ENCODE assay signal across 1 cellular context in the genomic region with DNA sequence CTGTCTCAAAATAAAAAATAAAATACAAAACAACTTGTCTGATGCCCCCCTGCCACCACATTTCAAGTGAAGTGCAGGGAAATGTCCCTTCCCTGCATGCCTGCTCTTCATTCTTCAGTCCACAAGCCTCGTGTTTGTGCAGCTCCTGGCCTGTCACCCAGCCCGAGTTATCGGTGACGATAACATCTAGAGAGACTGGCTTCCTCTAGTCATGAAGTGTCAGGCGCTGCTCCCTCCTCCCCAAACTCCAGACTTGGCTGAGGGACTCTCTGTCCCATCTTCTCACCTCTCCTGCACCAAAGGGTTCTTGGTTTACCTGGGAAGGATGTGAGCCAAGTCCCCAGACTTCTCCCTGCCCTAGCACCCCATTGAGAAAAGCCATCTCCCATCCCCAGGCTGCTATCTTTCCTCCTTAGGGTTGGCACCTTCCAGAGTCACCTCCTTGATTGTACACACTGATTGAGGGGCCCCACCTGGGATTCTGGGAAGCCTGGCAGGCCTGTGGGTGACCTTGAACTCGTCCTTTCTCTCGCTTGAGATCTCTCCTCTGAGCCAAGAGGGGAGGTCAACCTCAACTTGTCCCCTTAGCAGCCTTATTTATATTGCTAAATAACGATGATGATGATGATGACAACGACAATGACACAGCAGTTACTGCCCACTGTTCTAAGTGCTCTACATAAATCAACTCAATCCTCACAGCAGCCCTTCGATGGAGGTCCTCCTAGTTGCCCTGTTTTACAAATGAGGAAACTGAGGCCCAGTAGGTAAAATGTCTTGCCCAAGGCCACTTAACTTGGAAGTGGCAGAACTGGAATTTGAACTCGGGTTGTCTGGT.
TF ChIP-seq lines count a peak whose summit lies in the region.

No MANE protein-coding gene starts in this region.

TF ChIP-seq in K562, 482 proteins besides CTCF, POLR2A, EP300 and RAD21 (continued from another document and continues in another):
- no peak for TF ChIP-seq CHAMP1 (IDR thresholded peaks at IDR 0.05)
- no peak for TF ChIP-seq TCF7 (IDR thresholded peaks at IDR 0.05; ENCODE audit: borderline replicate concordance)
- TF ChIP-seq ZBED1 (IDR thresholded peaks at IDR 0.05) = no peak
- TF ChIP-seq ZNF79 (CRISPR knock-in tag; IDR thresholded peaks at IDR 0.05; ENCODE audit: low read depth) = no peak
- TF ChIP-seq ZNF316 (IDR thresholded peaks at IDR 0.05) = peak; percentile 93
- TF ChIP-seq ZNF3 (CRISPR knock-in tag; IDR thresholded peaks at IDR 0.05) = no peak
- TF ChIP-seq ZNF512 (tag; IDR thresholded peaks at IDR 0.05) = no peak
- TF ChIP-seq ASH1L (IDR thresholded peaks at IDR 0.05; ENCODE audit: borderline replicate concordance, low read depth, partially characterized antibody) = no peak
- TF ChIP-seq RB1 (IDR thresholded peaks at IDR 0.05; ENCODE audit: low read depth) = no peak
- TF ChIP-seq TEAD4 (IDR thresholded peaks at IDR 0.05; ENCODE audit: low read length) = no peak
- no peak for TF ChIP-seq TEAD4 (CRISPR knock-in tag; IDR thresholded peaks at IDR 0.05; ENCODE audit: borderline replicate concordance)
- no peak for TF ChIP-seq BCL6 (CRISPR knock-in tag; IDR thresholded peaks at IDR 0.05)
- no peak for TF ChIP-seq CHD2 (IDR thresholded peaks at IDR 0.05; ENCODE audit: low read depth, low read length)
- TF ChIP-seq ZFPM2 (CRISPR knock-in tag; IDR thresholded peaks at IDR 0.05) = no peak
- no peak for TF ChIP-seq ZC3H4 (CRISPR knock-in tag; IDR thresholded peaks at IDR 0.05; ENCODE audit: borderline replicate concordance)
- peak; percentile 21; the same call in 1 of the 2 replicates for TF ChIP-seq JUND (IDR thresholded peaks at IDR 0.05; ENCODE audit: borderline replicate concordance, low read depth, low read length)
- no peak for TF ChIP-seq JUND (tag; IDR thresholded peaks at IDR 0.05; ENCODE audit: borderline replicate concordance, low read depth, low read length)
- no peak for TF ChIP-seq KLF13 (tag; IDR thresholded peaks at IDR 0.05; ENCODE audit: borderline replicate concordance, low read depth)
- TF ChIP-seq PPARD (CRISPR knock-in tag; IDR thresholded peaks at IDR 0.05) = no peak
- no peak for TF ChIP-seq ZNF197 (CRISPR knock-in tag; IDR thresholded peaks at IDR 0.05; ENCODE audit: low read depth)
- TF ChIP-seq ZNF347 (CRISPR knock-in tag; IDR thresholded peaks at IDR 0.05; ENCODE audit: low read depth) = no peak
- TF ChIP-seq THAP7 (CRISPR knock-in tag; IDR thresholded peaks at IDR 0.05) = no peak
- TF ChIP-seq ARNT (IDR thresholded peaks at IDR 0.05) = no peak
- no peak for TF ChIP-seq BHLHE40 (IDR thresholded peaks at IDR 0.05; ENCODE audit: low read length)
- TF ChIP-seq DLX4 (CRISPR knock-in tag; IDR thresholded peaks at IDR 0.05) = no peak
- TF ChIP-seq BACH1 (tag; IDR thresholded peaks at IDR 0.05) = peak; percentile 62
- no peak for TF ChIP-seq ZBTB1 (CRISPR knock-in tag; IDR thresholded peaks at IDR 0.05; ENCODE audit: borderline replicate concordance, low read depth)
- no peak for TF ChIP-seq MECOM (CRISPR knock-in tag; IDR thresholded peaks at IDR 0.05)
- TF ChIP-seq MGA (IDR thresholded peaks at IDR 0.05) = peak; percentile 49; the same call in 1 of the 2 replicates
- TF ChIP-seq, protein P1, sequence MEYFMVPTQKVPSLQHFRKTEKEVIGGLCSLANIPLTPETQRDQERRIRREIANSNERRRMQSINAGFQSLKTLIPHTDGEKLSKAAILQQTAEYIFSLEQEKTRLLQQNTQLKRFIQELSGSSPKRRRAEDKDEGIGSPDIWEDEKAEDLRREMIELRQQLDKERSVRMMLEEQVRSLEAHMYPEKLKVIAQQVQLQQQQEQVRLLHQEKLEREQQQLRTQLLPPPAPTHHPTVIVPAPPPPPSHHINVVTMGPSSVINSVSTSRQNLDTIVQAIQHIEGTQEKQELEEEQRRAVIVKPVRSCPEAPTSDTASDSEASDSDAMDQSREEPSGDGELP (CRISPR knock-in tag; IDR thresholded peaks at IDR 0.05; ENCODE audit: borderline replicate concordance) = no peak
- TF ChIP-seq KLF6 (CRISPR knock-in tag; IDR thresholded peaks at IDR 0.05; ENCODE audit: borderline replicate concordance) = no peak
- TF ChIP-seq HSF4 (CRISPR knock-in tag; IDR thresholded peaks at IDR 0.05; ENCODE audit: borderline replicate concordance) = no peak
- no peak for TF ChIP-seq NFXL1 (CRISPR knock-in tag; IDR thresholded peaks at IDR 0.05)
- TF ChIP-seq, protein P2, sequence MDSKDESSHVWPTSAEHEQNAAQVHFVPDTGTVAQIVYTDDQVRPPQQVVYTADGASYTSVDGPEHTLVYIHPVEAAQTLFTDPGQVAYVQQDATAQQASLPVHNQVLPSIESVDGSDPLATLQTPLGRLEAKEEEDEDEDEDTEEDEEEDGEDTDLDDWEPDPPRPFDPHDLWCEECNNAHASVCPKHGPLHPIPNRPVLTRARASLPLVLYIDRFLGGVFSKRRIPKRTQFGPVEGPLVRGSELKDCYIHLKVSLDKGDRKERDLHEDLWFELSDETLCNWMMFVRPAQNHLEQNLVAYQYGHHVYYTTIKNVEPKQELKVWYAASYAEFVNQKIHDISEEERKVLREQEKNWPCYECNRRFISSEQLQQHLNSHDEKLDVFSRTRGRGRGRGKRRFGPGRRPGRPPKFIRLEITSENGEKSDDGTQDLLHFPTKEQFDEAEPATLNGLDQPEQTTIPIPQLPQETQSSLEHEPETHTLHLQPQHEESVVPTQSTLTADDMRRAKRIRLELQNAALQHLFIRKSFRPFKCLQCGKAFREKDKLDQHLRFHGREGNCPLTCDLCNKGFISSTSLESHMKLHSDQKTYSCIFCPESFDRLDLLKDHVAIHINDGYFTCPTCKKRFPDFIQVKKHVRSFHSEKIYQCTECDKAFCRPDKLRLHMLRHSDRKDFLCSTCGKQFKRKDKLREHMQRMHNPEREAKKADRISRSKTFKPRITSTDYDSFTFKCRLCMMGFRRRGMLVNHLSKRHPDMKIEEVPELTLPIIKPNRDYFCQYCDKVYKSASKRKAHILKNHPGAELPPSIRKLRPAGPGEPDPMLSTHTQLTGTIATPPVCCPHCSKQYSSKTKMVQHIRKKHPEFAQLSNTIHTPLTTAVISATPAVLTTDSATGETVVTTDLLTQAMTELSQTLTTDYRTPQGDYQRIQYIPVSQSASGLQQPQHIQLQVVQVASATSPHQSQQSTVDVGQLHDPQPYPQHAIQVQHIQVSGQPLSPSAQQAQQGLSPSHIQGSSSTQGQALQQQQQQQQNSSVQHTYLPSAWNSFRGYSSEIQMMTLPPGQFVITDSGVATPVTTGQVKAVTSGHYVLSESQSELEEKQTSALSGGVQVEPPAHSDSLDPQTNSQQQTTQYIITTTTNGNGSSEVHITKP (IDR thresholded peaks at IDR 0.05; ENCODE audit: partially characterized antibody) = no peak
- no peak for TF ChIP-seq BCOR (IDR thresholded peaks at IDR 0.05)
- TF ChIP-seq CEBPB (tag; IDR thresholded peaks at IDR 0.05) = peak; percentile 56
- TF ChIP-seq FOXJ2 (tag; IDR thresholded peaks at IDR 0.05) = peak; percentile 56; the same call in 1 of the 2 replicates
- TF ChIP-seq ZNF561 (CRISPR knock-in tag; conservative IDR thresholded peaks at IDR 0.05) = no peak
